In the genomic region with DNA sequence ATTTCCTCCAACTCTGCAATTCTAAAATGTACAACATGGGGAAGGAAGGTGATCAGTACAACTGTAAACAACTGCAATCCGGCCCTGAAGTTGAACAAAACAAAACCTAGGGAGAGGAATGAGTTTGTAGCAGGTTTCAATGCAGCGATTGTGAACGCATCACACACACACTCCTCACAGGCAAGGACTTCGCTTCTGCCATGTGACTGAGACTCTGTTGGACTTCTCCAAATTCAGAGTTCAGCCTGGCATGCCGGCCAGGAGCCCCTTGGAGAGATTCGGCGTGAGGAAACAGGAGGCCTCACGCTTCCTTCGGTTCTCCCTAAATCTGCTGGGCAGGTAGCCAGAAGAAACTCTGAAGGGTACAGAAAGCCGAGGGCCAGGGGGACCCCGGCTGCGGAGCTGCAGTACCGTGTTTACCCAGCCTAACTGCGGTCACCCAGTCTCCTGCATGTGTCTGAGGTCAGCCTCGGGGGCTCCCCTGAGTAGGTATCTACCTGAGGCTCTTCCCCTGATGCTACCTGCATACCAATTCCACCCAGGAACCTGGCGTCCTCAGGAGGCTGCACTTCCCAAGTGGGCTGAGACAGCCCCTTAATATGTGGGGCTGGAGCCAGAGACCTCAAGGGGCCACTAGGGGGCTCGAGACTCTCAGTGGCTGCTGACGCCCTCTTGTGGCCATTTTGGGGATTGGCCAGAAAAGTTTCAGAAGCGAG, we compare ENCODE assay signal across 1 cellular context.
TF ChIP-seq lines count a peak whose summit lies in the region.

No MANE protein-coding gene starts in this region.

TF ChIP-seq in A549, 52 proteins besides CTCF, POLR2A, EP300 and RAD21:
- peak; percentile 96 for TF ChIP-seq SMC3 (IDR thresholded peaks at IDR 0.05)
- TF ChIP-seq ZNF302 (CRISPR knock-in tag; IDR thresholded peaks at IDR 0.05) = no peak
- TF ChIP-seq, protein P1, sequence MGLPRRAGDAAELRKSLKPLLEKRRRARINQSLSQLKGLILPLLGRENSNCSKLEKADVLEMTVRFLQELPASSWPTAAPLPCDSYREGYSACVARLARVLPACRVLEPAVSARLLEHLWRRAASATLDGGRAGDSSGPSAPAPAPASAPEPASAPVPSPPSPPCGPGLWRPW (IDR thresholded peaks at IDR 0.05) = no peak
- TF ChIP-seq HOXB13 (CRISPR knock-in tag; IDR thresholded peaks at IDR 0.05; ENCODE audit: low read depth) = no peak
- no peak for TF ChIP-seq TFCP2L1 (CRISPR knock-in tag; IDR thresholded peaks at IDR 0.05)
- no peak for TF ChIP-seq RNF2 (IDR thresholded peaks at IDR 0.05; ENCODE audit: borderline replicate concordance, low read depth)
- no peak for TF ChIP-seq KDM5A (IDR thresholded peaks at IDR 0.05)
- TF ChIP-seq CHD4 (IDR thresholded peaks at IDR 0.05; ENCODE audit: borderline replicate concordance) = no peak
- TF ChIP-seq EHMT2 (IDR thresholded peaks at IDR 0.05; ENCODE audit: low read depth) = no peak
- TF ChIP-seq CEBPB (IDR thresholded peaks at IDR 0.05) = 0 out of 4 replicates have a peak, but pooled peaks of 1 of the 2 experiments have one; percentile 25
- no peak for TF ChIP-seq ZSCAN20 (CRISPR knock-in tag; IDR thresholded peaks at IDR 0.05)
- TF ChIP-seq, protein P2, sequence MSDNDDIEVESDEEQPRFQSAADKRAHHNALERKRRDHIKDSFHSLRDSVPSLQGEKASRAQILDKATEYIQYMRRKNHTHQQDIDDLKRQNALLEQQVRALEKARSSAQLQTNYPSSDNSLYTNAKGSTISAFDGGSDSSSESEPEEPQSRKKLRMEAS (IDR thresholded peaks at IDR 0.05) = peak; percentile 54; the same call in 1 of the 2 replicates
- TF ChIP-seq, protein P3, sequence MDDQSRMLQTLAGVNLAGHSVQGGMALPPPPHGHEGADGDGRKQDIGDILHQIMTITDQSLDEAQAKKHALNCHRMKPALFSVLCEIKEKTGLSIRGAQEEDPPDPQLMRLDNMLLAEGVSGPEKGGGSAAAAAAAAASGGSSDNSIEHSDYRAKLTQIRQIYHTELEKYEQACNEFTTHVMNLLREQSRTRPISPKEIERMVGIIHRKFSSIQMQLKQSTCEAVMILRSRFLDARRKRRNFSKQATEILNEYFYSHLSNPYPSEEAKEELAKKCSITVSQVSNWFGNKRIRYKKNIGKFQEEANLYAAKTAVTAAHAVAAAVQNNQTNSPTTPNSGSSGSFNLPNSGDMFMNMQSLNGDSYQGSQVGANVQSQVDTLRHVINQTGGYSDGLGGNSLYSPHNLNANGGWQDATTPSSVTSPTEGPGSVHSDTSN (IDR thresholded peaks at IDR 0.05) = no peak
- no peak for TF ChIP-seq MAZ (IDR thresholded peaks at IDR 0.05; ENCODE audit: borderline replicate concordance, low read depth, low read length)
